In the genomic region with DNA sequence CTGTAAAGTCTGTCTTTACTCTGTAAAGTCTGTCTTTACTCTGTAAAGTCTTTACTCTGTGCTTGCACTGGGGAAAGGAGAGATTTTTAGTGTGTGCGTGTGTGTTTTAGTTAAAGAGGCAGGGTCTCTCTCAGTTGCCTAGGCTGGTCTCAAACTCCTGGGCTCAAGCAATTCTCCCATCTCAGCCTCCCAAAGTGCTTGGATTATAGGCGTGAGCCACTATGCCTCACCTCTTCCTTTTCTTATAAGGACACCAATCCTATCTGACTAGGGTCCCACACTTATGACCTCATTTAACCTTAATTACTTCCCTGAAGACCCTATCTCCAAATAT, we compare ENCODE assay signal across 14 cellular contexts.
DNase-seq lines count a peak whose midpoint lies in the region; ATAC-seq and TF ChIP-seq lines count a peak whose summit lies in the region.
"Had no signal": no experiment of that assay in that cellular context is flagged by ENCODE, and none has a peak within 500 bp of the region (broad histone marks: within the 10 kb centered on the region; RNA-seq: fewer than 3 reads in every experiment).

No MANE protein-coding gene starts in this region.

- POLR2A ChIA-PET in CD4-positive, alpha-beta T cell (lab: Charles Lee): no interaction called here
- POLR2A ChIA-PET in HEK293 (lab: Yijun Ruan, JAX): no interaction called here
- POLR2A ChIA-PET in RWPE1 (lab: Yijun Ruan, JAX; ENCODE audit: low non-redundant PET): no interaction called here

- no peak overlapping the region for H3K4me2 ChIP-seq in smooth muscle cell

- CTCF ChIA-PET in CD4-positive, alpha-beta T cell (lab: Charles Lee): no interaction called here
- CTCF ChIA-PET in HEK293 (lab: Yijun Ruan, JAX) (interaction anchor here (0.6 kb wide), 1 partner anchor 14 kb away, joined by 3 read pairs; no protein-coding TSS in a partner anchor), RWPE1 (lab: Yijun Ruan, JAX) (no interaction called here)

- intact Hi-C loops in CD4-positive, alpha-beta T cell (cut with DNase I, micrococcal nuclease): loop anchor here (5.0 kb wide), 2 partner anchors 36 to 646 kb away; no protein-coding TSS in a partner anchor

- no peak for ATAC-seq in CD4-positive, alpha-beta T cell (ENCODE audit: poor library complexity)
- no peak for ATAC-seq in stimulated activated naive B cell treated with anti-CD40 and anti-IgM and Interleukin-4, amounts not matched to agents 10 μg/mL and 1 μg/mL and 100 μg/mL, for 72 hours (replicated peaks)

- H3K79me2 ChIP-seq in smooth muscle cell (ENCODE audit: low read depth): no peaks in the 10 kb centered on the region

- no peak overlapping the region for H3K4me3 ChIP-seq in HEK293 (ENCODE audit: low read depth, low read length)
- H3K4me3 ChIP-seq in smooth muscle cell: no peak overlapping the region
- H3K4me3 ChIP-seq: GM12878 had no signal

- WGBS in smooth muscle cell (ENCODE audit: low lambda C conversion rate): 60% methylated on average over 2 of the region's 2 CpGs

- H3K36me3 ChIP-seq in HEK293 (ENCODE audit: control insufficient read depth in 2 of 2, insufficient read depth in 1 of 2, low read length in 2 of 2): no peaks in the 10 kb centered on the region
- no peaks in the 10 kb centered on the region for H3K36me3 ChIP-seq in smooth muscle cell (ENCODE audit: low read depth)

- no peak overlapping the region for H3K9ac ChIP-seq in smooth muscle cell (ENCODE audit: low read depth)

- H3K27ac Mint-ChIP-seq in CD4-positive, alpha-beta T cell: no peak overlapping the region
- H3K27ac Mint-ChIP-seq in stimulated activated naive B cell treated with anti-CD40 and anti-IgM and Interleukin-4, amounts not matched to agents 10 μg/mL and 1 μg/mL and 100 μg/mL, for 72 hours: no peak overlapping the region
- H3K27ac Mint-ChIP-seq: T-cell had no signal

- H3F3A ChIP-seq in smooth muscle cell (ENCODE audit: low read depth): no peaks in the 10 kb centered on the region

- H3K9me3 Mint-ChIP-seq in CD4-positive, alpha-beta T cell: no peaks in the 10 kb centered on the region
- no peaks in the 10 kb centered on the region for H3K9me3 Mint-ChIP-seq in stimulated activated naive B cell treated with anti-CD40 and anti-IgM and Interleukin-4, amounts not matched to agents 10 μg/mL and 1 μg/mL and 100 μg/mL, for 72 hours
- H3K9me3 Mint-ChIP-seq: T-cell had no signal

- H3K4me3 Mint-ChIP-seq in CD4-positive, alpha-beta T cell: no peak overlapping the region
- H3K4me3 Mint-ChIP-seq in stimulated activated naive B cell treated with anti-CD40 and anti-IgM and Interleukin-4, amounts not matched to agents 10 μg/mL and 1 μg/mL and 100 μg/mL, for 72 hours: no peak overlapping the region
- H3K4me3 Mint-ChIP-seq: T-cell had no signal

- H3K4me1 ChIP-seq in HEK293 (ENCODE audit: control insufficient read depth, insufficient read depth, low read length): no peaks in the 10 kb centered on the region
- no peaks in the 10 kb centered on the region for H3K4me1 ChIP-seq in smooth muscle cell (ENCODE audit: low read depth)

- H3K27me3 ChIP-seq in CD4-positive, alpha-beta T cell (ENCODE audit: control insufficient read depth, insufficient read depth, low read length): peaks cover 10% of the 10 kb centered on the region
- no peaks in the 10 kb centered on the region for H3K27me3 ChIP-seq in smooth muscle cell (ENCODE audit: low read depth)

- peaks cover 25% of the 10 kb centered on the region for H3K27me3 Mint-ChIP-seq in CD4-positive, alpha-beta T cell
- peaks cover 30 to 34% of the 10 kb centered on the region in 2 donors for H3K27me3 Mint-ChIP-seq in stimulated activated naive B cell treated with anti-CD40 and anti-IgM and Interleukin-4, amounts not matched to agents 10 μg/mL and 1 μg/mL and 100 μg/mL, for 72 hours

- no peaks in the 10 kb centered on the region for H3K9me3 ChIP-seq in CD4-positive, alpha-beta T cell (ENCODE audit: control insufficient read depth, low read length)
- H3K9me3 ChIP-seq in HEK293 (ENCODE audit: control insufficient read depth, insufficient read depth, low read depth, low read length): no peaks in the 10 kb centered on the region
- H3K9me3 ChIP-seq in smooth muscle cell (replicated peaks; ENCODE audit: low read depth): no peaks in the 10 kb centered on the region

- peak; percentile 45 for TF ChIP-seq CTCF in CD4-positive, alpha-beta T cell (IDR thresholded peaks at IDR 0.05)
- no peak for TF ChIP-seq CTCF in HEK293 (tag by site-specific recombination; IDR thresholded peaks at IDR 0.05)
- peak; percentile 13; the same call in 1 of the 2 replicates for TF ChIP-seq CTCF in RWPE1 (conservative IDR thresholded peaks at IDR 0.05; ENCODE audit: low read depth)
- TF ChIP-seq CTCF in smooth muscle cell (IDR thresholded peaks at IDR 0.05; ENCODE audit: borderline replicate concordance, insufficient read depth, poor library complexity, severe bottlenecking): peak; percentile 16

- DNase-seq in CD4-positive, alpha-beta T cell: no peak
- DNase-seq in RWPE1 (ENCODE audit: low spot score) (no peak), smooth muscle cell (lab: John Stamatoyannopoulos, UW; ENCODE audit: unreplicated experiment) (no peak), cortex of kidney (lab: John Stamatoyannopoulos, UW) (no peak), mesenteric fat pad (ENCODE audit: low spot score) (no peak)
- DNase-seq in stimulated activated naive B cell treated with anti-CD40 and anti-IgM and Interleukin-4, amounts not matched to agents 10 μg/mL and 1 μg/mL and 100 μg/mL, for 72 hours: no peak
- DNase-seq: GDM1, GOT3, NCI-H1417 treated with DMSO at 0.1 percent for 48 hours, NCI-H2171, NCI-H69 had no signal

- H3K36me3 Mint-ChIP-seq in CD4-positive, alpha-beta T cell (ENCODE audit: low read depth): no peaks in the 10 kb centered on the region
- no peaks in the 10 kb centered on the region for H3K36me3 Mint-ChIP-seq in stimulated activated naive B cell treated with anti-CD40 and anti-IgM and Interleukin-4, amounts not matched to agents 10 μg/mL and 1 μg/mL and 100 μg/mL, for 72 hours
- H3K36me3 Mint-ChIP-seq: T-cell had no signal

- no peaks in the 10 kb centered on the region for H3K4me1 Mint-ChIP-seq in CD4-positive, alpha-beta T cell (ENCODE audit: low read depth)
- H3K4me1 Mint-ChIP-seq in stimulated activated naive B cell treated with anti-CD40 and anti-IgM and Interleukin-4, amounts not matched to agents 10 μg/mL and 1 μg/mL and 100 μg/mL, for 72 hours: no peaks in the 10 kb centered on the region
- H3K4me1 Mint-ChIP-seq: T-cell had no signal

- no peaks in the 10 kb centered on the region for H4K20me1 ChIP-seq in smooth muscle cell (ENCODE audit: low read depth)

- H2AFZ ChIP-seq in smooth muscle cell (ENCODE audit: low read depth): no peak overlapping the region

- H3K27ac ChIP-seq in CD4-positive, alpha-beta T cell (ENCODE audit: low read depth, low read length): no peak overlapping the region
- H3K27ac ChIP-seq in HEK293 (ENCODE audit: extremely low read depth, low read depth, low read length) (no peak overlapping the region), RWPE1 (no peak overlapping the region), smooth muscle cell (ENCODE audit: low read depth) (no peak overlapping the region)

TF ChIP-seq in HEK293, 187 proteins besides CTCF, POLR2A, EP300 and RAD21:
- TF ChIP-seq ZNF561 (tag by site-specific recombination; IDR thresholded peaks at IDR 0.05; ENCODE audit: borderline replicate concordance): 0 out of 2 replicates have a peak, but pooled peaks have one; percentile 7
- no peak for TF ChIP-seq ZNF658 (tag by site-specific recombination; IDR thresholded peaks at IDR 0.05)
